Comparison of ENCODE assay signal across 8 cellular contexts in the genomic region with DNA sequence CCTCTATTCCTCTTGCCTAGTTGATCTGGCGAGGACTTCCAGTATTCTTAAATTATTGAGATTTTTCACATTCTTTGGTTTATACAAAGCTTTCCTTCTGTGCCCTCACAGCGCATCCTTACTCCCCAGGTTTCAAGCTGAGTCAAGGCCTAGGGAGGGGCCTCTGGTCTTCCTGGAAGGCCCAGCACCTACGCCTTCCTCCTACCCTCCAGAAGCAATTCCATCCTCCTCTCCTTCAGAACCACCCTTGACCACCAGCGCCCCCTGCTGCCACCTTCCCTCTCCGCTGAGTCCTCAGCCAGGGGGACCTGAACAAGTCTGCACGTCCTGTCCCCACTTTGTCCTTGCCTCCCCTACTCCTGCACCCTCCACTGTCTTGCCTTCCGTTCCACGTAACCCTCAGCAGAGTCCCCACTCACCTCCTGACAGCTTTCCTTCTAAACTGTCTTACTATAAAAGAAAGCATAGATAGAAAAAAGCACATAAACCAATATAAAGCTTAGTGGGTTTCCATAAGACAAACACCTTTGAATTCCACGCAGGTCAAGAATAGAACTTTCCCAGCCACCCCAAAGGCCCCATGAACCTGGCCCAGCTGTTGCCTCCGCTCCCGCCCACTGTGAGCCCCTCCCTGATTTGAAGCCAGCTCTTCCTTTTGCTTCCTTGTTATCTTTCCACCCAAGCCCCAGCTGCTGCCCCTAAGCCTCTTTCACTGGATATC.
A peak's percentile ranks its signal among the peaks of the same experiment; 100 is the strongest.
DNase-seq lines count a peak whose midpoint lies in the region; ATAC-seq and TF ChIP-seq lines count a peak whose summit lies in the region.

No MANE protein-coding gene starts in this region.

- no peak overlapping the region for H3K27ac ChIP-seq in esophagus muscularis mucosa (replicated peaks in 1 of 4)
- H3K27ac ChIP-seq in testis, result no peak overlapping the region

- no peak overlapping the region for H3K27ac Mint-ChIP-seq in activated CD4-positive, alpha-beta memory T cell treated with anti-CD3 and anti-CD28 coated beads for 36 hours
- no peak overlapping the region for H3K27ac Mint-ChIP-seq in natural killer cell treated with Interleukin-12 subunit alpha and Interleukin-12 subunit beta and Interleukin-15 and Interleukin-18, amount 100 ng/mL, for 72 hours

- peaks cover 10% of the 10 kb centered on the region for H3K27me3 Mint-ChIP-seq in activated CD4-positive, alpha-beta memory T cell treated with anti-CD3 and anti-CD28 coated beads for 36 hours
- H3K27me3 Mint-ChIP-seq in natural killer cell treated with Interleukin-12 subunit alpha and Interleukin-12 subunit beta and Interleukin-15 and Interleukin-18, amount 100 ng/mL, for 72 hours, result no peaks in the 10 kb centered on the region

- H3K4me1 Mint-ChIP-seq in activated CD4-positive, alpha-beta memory T cell treated with anti-CD3 and anti-CD28 coated beads for 36 hours (ENCODE audit: low read depth), result peaks cover 2% of the 10 kb centered on the region
- H3K4me1 Mint-ChIP-seq in natural killer cell treated with Interleukin-12 subunit alpha and Interleukin-12 subunit beta and Interleukin-15 and Interleukin-18, amount 100 ng/mL, for 72 hours (ENCODE audit: low read depth in 2 of 2), result peaks cover 0 to 4% of the 10 kb centered on the region in 2 donors

- H3K9me3 ChIP-seq in esophagus muscularis mucosa, result peaks cover 0 to 8% (median 0%) of the 10 kb centered on the region in 4 donors
- H3K9me3 ChIP-seq in testis, result no peaks in the 10 kb centered on the region

- TF ChIP-seq POLR2A in esophagus muscularis mucosa (IDR thresholded peaks at IDR 0.05; ENCODE audit: low read depth) (no peak), testis (IDR thresholded peaks at IDR 0.05) (no peak)

- no peak overlapping the region for H3K4me3 Mint-ChIP-seq in activated CD4-positive, alpha-beta memory T cell treated with anti-CD3 and anti-CD28 coated beads for 36 hours
- H3K4me3 Mint-ChIP-seq in natural killer cell treated with Interleukin-12 subunit alpha and Interleukin-12 subunit beta and Interleukin-15 and Interleukin-18, amount 100 ng/mL, for 72 hours, result no peak overlapping the region

- no peak for TF ChIP-seq EP300 in esophagus muscularis mucosa (IDR thresholded peaks at IDR 0.05)

- POLR2A ChIA-PET in activated CD4-positive, alpha-beta memory T cell treated with anti-CD3 and anti-CD28 coated beads for 36 hours (lab: Charles Lee), result no interaction called here

- no peak for ATAC-seq in natural killer cell treated with Interleukin-12 subunit alpha and Interleukin-12 subunit beta and Interleukin-15 and Interleukin-18, amount 100 ng/mL, for 72 hours
- ATAC-seq in GM21619 (IDR thresholded peaks at IDR 0.05; ENCODE audit: unreplicated experiment), result no peak

- no peak overlapping the region for H3K4me3 ChIP-seq in esophagus muscularis mucosa
- no peak overlapping the region for H3K4me3 ChIP-seq in testis

- intact Hi-C loops in activated CD4-positive, alpha-beta memory T cell treated with anti-CD3 and anti-CD28 coated beads for 36 hours (cut with micrococcal nuclease), result loop anchor here (1.0 to 10.0 kb wide), 2 partner anchors 158 to 326 kb away; no protein-coding TSS in a partner anchor
- intact Hi-C loops in esophagus muscularis mucosa (cut with DNase I) (loop anchor here (2.0 kb wide), 1 partner anchor 326 kb away; no protein-coding TSS in a partner anchor), testis (cut with DNase I; ENCODE audit: low total_unique reads) (loop anchor here (5.0 kb wide), 1 partner anchor 326 kb away; no protein-coding TSS in a partner anchor)

- 66% methylated on average over 11 of the region's 11 CpGs for WGBS in esophagus muscularis mucosa
- 65 to 85% methylated on average over 11 of the region's 11 CpGs for WGBS in testis, 2 donors

- DNase-seq in activated effector memory CD4-positive, alpha-beta T cell treated with anti-CD3 and anti-CD28 coated beads, Interleukin-2, amount 50 U/mL, for 16 hours, result peak; percentile 77
- no peak for DNase-seq in activated effector memory CD4-positive, alpha-beta T cell treated with Interleukin-2 at 50 U/mL for 16 hours
- DNase-seq in NCI-H1105 treated with DMSO at 0.1 percent for 48 hours (lab: John Stamatoyannopoulos, UW) (peak; percentile 46), esophagus muscularis mucosa (ENCODE audit: extremely low spot score) (no peak), testis (peak; percentile 81)
- DNase-seq in activated CD4-positive, alpha-beta memory T cell treated with anti-CD3 and anti-CD28 coated beads for 36 hours, result peak; percentile 79
- peak; percentile 68 for DNase-seq in natural killer cell treated with Interleukin-12 subunit alpha and Interleukin-12 subunit beta and Interleukin-15 and Interleukin-18, amount 100 ng/mL, for 72 hours (ENCODE audit: low spot score)

- CTCF ChIA-PET in activated CD4-positive, alpha-beta memory T cell treated with anti-CD3 and anti-CD28 coated beads for 36 hours (lab: Charles Lee), result interaction anchor here (0.6 to 2.3 kb wide), 12 partner anchors 8 to 1244 kb away, joined by 3 to 22 read pairs (median 4); no protein-coding TSS in a partner anchor

- peaks cover 3% of the 10 kb centered on the region for H3K36me3 Mint-ChIP-seq in activated CD4-positive, alpha-beta memory T cell treated with anti-CD3 and anti-CD28 coated beads for 36 hours
- H3K36me3 Mint-ChIP-seq in natural killer cell treated with Interleukin-12 subunit alpha and Interleukin-12 subunit beta and Interleukin-15 and Interleukin-18, amount 100 ng/mL, for 72 hours, result no peaks in the 10 kb centered on the region

- peaks cover 0 to 66% (median 29%) of the 10 kb centered on the region in 4 donors for H3K36me3 ChIP-seq in esophagus muscularis mucosa
- H3K36me3 ChIP-seq in testis (ENCODE audit: low read depth, missing control alignments), result no peaks in the 10 kb centered on the region

- H3K27me3 ChIP-seq in esophagus muscularis mucosa (no peaks in the 10 kb centered on the region), testis (no peaks in the 10 kb centered on the region)

- H3K4me1 ChIP-seq in esophagus muscularis mucosa, result peaks cover 0 to 27% (median 20%) of the 10 kb centered on the region in 4 donors
- H3K4me1 ChIP-seq in testis, result no peaks in the 10 kb centered on the region

- TF ChIP-seq CTCF in esophagus muscularis mucosa (IDR thresholded peaks at IDR 0.05) (peak; percentile 64 to 74 (median 65)), testis (IDR thresholded peaks at IDR 0.05) (peak; percentile 63 to 73 (median 65))

- peaks cover 8% of the 10 kb centered on the region for H3K9me3 Mint-ChIP-seq in activated CD4-positive, alpha-beta memory T cell treated with anti-CD3 and anti-CD28 coated beads for 36 hours
- H3K9me3 Mint-ChIP-seq in natural killer cell treated with Interleukin-12 subunit alpha and Interleukin-12 subunit beta and Interleukin-15 and Interleukin-18, amount 100 ng/mL, for 72 hours, result no peaks in the 10 kb centered on the region

Comparison
In these comparisons a context has a peak if more than half of its experiments do, and no peak if none do; other contexts are left out.
1. DNase-seq: peak in activated effector memory CD4-positive, alpha-beta T cell treated with anti-CD3 and anti-CD28 coated beads, Interleukin-2, amount 50 U/mL, for 16 hours (single experiment), NCI-H1105 treated with DMSO at 0.1 percent for 48 hours (single experiment), activated CD4-positive, alpha-beta memory T cell treated with anti-CD3 and anti-CD28 coated beads for 36 hours (single experiment), natural killer cell treated with Interleukin-12 subunit alpha and Interleukin-12 subunit beta and Interleukin-15 and Interleukin-18, amount 100 ng/mL, for 72 hours (single experiment) and testis (single experiment); none in activated effector memory CD4-positive, alpha-beta T cell treated with Interleukin-2 at 50 U/mL for 16 hours (single experiment) and esophagus muscularis mucosa (single experiment).